ENCODE assay signal across 20 cellular contexts in the genomic region with DNA sequence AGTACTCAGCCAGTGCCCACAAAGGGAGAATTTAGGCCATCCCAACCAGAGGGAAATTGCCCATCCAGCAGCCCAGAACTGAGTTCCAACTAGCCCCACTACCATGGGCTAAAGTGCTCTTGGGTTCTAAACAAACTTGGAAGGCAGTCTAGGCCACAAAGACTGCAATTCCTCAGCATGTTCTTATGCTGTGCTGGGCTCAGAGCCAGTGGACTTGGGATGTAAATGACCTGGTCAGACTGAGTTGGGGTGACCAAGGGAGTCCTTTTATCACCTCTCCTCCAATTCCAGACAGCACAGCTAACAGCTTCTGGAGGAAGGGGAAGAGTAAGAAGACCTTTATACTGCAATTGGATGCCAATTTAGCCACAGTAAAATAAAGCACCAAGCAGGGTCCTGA.
DNase-seq lines count a peak whose midpoint lies in the region; ATAC-seq, FAIRE-seq and TF ChIP-seq lines count a peak whose summit lies in the region.
"Had no signal": no experiment of that assay in that cellular context is flagged by ENCODE, and none has a peak within 500 bp of the region (broad histone marks: within the 10 kb centered on the region; RNA-seq: fewer than 3 reads in every experiment).

No MANE protein-coding gene starts in this region.

- H2BK5ac ChIP-seq in mesenchymal stem cell (ENCODE audit: low read depth, low read length, poor library complexity, severe bottlenecking), result no peak overlapping the region

- ATAC-seq in GM18858 (IDR thresholded peaks at IDR 0.05; ENCODE audit: unreplicated experiment), result no peak
- ATAC-seq: A549 had no signal

- no peak overlapping the region for H2BK120ac ChIP-seq in mesenchymal stem cell (ENCODE audit: low read depth, low read length)

- H3K9me3 Mint-ChIP-seq in Caco-2 (ENCODE audit: unreplicated experiment), result no peaks in the 10 kb centered on the region
- H3K9me3 Mint-ChIP-seq: H9 had no signal

- no peak overlapping the region for H4K91ac ChIP-seq in mesenchymal stem cell (ENCODE audit: low read length)

- H4K8ac ChIP-seq in mesenchymal stem cell (ENCODE audit: low read length), result no peak overlapping the region

- H3K4me2 ChIP-seq in fibroblast of lung (ENCODE audit: extremely low read depth, insufficient read depth, low read length) (no peak overlapping the region), mesenchymal stem cell (ENCODE audit: low read length, poor library complexity, severe bottlenecking) (no peak overlapping the region)
- H3K4me2 ChIP-seq: A549 had no signal

- no peak overlapping the region for H3K27ac Mint-ChIP-seq in Caco-2 (ENCODE audit: unreplicated experiment)
- H3K27ac Mint-ChIP-seq: IgD-negative memory B cell had no signal

- no peaks in the 10 kb centered on the region for H3K36me3 Mint-ChIP-seq in Caco-2 (ENCODE audit: insufficient read depth, unreplicated experiment)
- H3K36me3 Mint-ChIP-seq: IgD-negative memory B cell had no signal

- H3K4me3 Mint-ChIP-seq in Caco-2 (ENCODE audit: unreplicated experiment), result no peak overlapping the region
- H3K4me3 Mint-ChIP-seq: H9, IgD-negative memory B cell had no signal

- TF ChIP-seq POLR2A in H54 (IDR thresholded peaks at IDR 0.05; ENCODE audit: low read depth, low read length), result no peak

- no peaks in the 10 kb centered on the region for H3K9me3 ChIP-seq in fibroblast of lung (ENCODE audit: control insufficient read depth, insufficient read depth, low read depth, low read length)
- no peaks in the 10 kb centered on the region for H3K9me3 ChIP-seq in mesenchymal stem cell (ENCODE audit: control insufficient read depth, low read length)
- H3K9me3 ChIP-seq in Caco-2, result no peaks in the 10 kb centered on the region
- H3K9me3 ChIP-seq: A549 had no signal

- no peaks in the 10 kb centered on the region for H3K27me3 Mint-ChIP-seq in Caco-2 (ENCODE audit: insufficient read depth, unreplicated experiment)
- H3K27me3 Mint-ChIP-seq: IgD-negative memory B cell had no signal

- POLR2A ChIA-PET in Caco-2 (lab: Charles Lee), result no interaction called here

- peak; percentile 89 for FAIRE-seq in H54 (lab: Jason Lieb, UNC)
- FAIRE-seq: A549, GM19239 had no signal

- H3K27ac ChIP-seq in fibroblast of lung (ENCODE audit: insufficient read depth, low read length) (no peak overlapping the region), mesenchymal stem cell (ENCODE audit: low read length, poor library complexity, severe bottlenecking) (peak overlapping the region; percentile 24)
- H3K27ac ChIP-seq: A549, C4-2B had no signal

- in situ Hi-C loops in astrocyte of the spinal cord (cut with HindIII; ENCODE audit: low sequenced_read_pairs), result no loop called here

- H3K23ac ChIP-seq in mesenchymal stem cell (ENCODE audit: low read length in 2 of 2), result peak overlapping the region in 1 of 2 experiments; percentile 32

- H3K79me1 ChIP-seq in mesenchymal stem cell (replicated peaks; ENCODE audit: low read length, poor library complexity, severe bottlenecking), result no peaks in the 10 kb centered on the region

- H3K27me3 ChIP-seq in fibroblast of lung (ENCODE audit: control insufficient read depth, insufficient read depth, low read length) (no peaks in the 10 kb centered on the region), mesenchymal stem cell (ENCODE audit: control insufficient read depth in 1 of 2, insufficient read depth in 1 of 2, low read length in 2 of 2) (no peaks in the 10 kb centered on the region), Caco-2 (replicated peaks; ENCODE audit: control insufficient read depth, insufficient read depth, low read length) (no peaks in the 10 kb centered on the region)

- BruUV-seq in Caco-2 (replicated peaks; lab: Mats Ljungman, UMichigan), result no TSS peak

- H3K4me3 ChIP-seq in astrocyte of the spinal cord (ENCODE audit: low read depth, low read length), result no peak overlapping the region
- no peak overlapping the region for H3K4me3 ChIP-seq in fibroblast of lung (replicated peaks in 1 of 4; ENCODE audit: control extremely low read depth in 1 of 4, insufficient read depth in 1 of 4, low read depth in 3 of 4, low read length in 4 of 4)
- no peak overlapping the region for H3K4me3 ChIP-seq in mesenchymal stem cell (ENCODE audit: insufficient read depth in 1 of 2, low read depth in 1 of 2, low read length in 2 of 2)
- no peak overlapping the region for H3K4me3 ChIP-seq in Caco-2 (ENCODE audit: low read depth, low read length)
- H3K4me3 ChIP-seq: A549 had no signal

- H2BK12ac ChIP-seq in mesenchymal stem cell (ENCODE audit: low read length in 2 of 2), result no peak overlapping the region

- H2BK15ac ChIP-seq in mesenchymal stem cell (ENCODE audit: low read depth, poor library complexity, severe bottlenecking), result no peak overlapping the region

- no peak overlapping the region for H3K18ac ChIP-seq in mesenchymal stem cell (ENCODE audit: low read depth in 1 of 2, low read length in 2 of 2)

- no peak for TF ChIP-seq CTCF in astrocyte of the spinal cord (IDR thresholded peaks at IDR 0.05; ENCODE audit: low read depth, low read length)
- TF ChIP-seq CTCF in fibroblast of lung (conservative IDR thresholded peaks at IDR 0.05 in 1 of 2, IDR thresholded peaks at IDR 0.05 in 1 of 2; ENCODE audit: low read depth in 1 of 2, low read length in 2 of 2), result no peak
- TF ChIP-seq CTCF in Caco-2 (IDR thresholded peaks at IDR 0.05; ENCODE audit: insufficient read depth in 1 of 2, low read depth in 1 of 2, low read length in 1 of 2, severe bottlenecking in 1 of 2, unreplicated experiment in 1 of 2), result no peak

- DNase-seq in H54 (ENCODE audit: insufficient read length, low spot score) (no peak), astrocyte of the spinal cord (ENCODE audit: low read depth, low spot score) (peak; percentile 33), fibroblast of lung (ENCODE audit: low read depth in 2 of 2) (peak; percentile 24 to 38), mesenchymal stem cell (peak; percentile 7), head of caudate nucleus (no peak), NCI-H510A (lab: John Stamatoyannopoulos, UW) (no peak), Caco-2 (no peak)
- DNase-seq: Calu3, H9, NCI-H1105, NCI-H1694, NCI-H2107, NCI-H2227 treated with DMSO at 0.1 percent for 48 hours, NCI-H524 treated with DMSO at 0.1 percent for 48 hours, Right ventricle myocardium superior had no signal

- no peaks in the 10 kb centered on the region for H3K4me1 Mint-ChIP-seq in Caco-2 (ENCODE audit: low read depth, unreplicated experiment)
- H3K4me1 Mint-ChIP-seq: IgD-negative memory B cell had no signal

- no peak overlapping the region for H3K4ac ChIP-seq in mesenchymal stem cell (ENCODE audit: low read depth in 1 of 2, low read length in 2 of 2)

- no peak overlapping the region for H2AFZ ChIP-seq in fibroblast of lung (ENCODE audit: low read length)
- no peak overlapping the region for H2AFZ ChIP-seq in mesenchymal stem cell (ENCODE audit: low read depth, low read length)

- no peaks in the 10 kb centered on the region for H3K36me3 ChIP-seq in fibroblast of lung (ENCODE audit: control insufficient read depth, insufficient read depth, low read length)
- H3K36me3 ChIP-seq in mesenchymal stem cell (ENCODE audit: control insufficient read depth in 1 of 2, insufficient read depth in 2 of 2, low read depth in 1 of 2, low read length in 2 of 2), result no peaks in the 10 kb centered on the region
- no peaks in the 10 kb centered on the region for H3K36me3 ChIP-seq in Caco-2 (ENCODE audit: control insufficient read depth, insufficient read depth, low read length)

- H3K9ac ChIP-seq in fibroblast of lung (ENCODE audit: insufficient read depth, low read length) (no peak overlapping the region), mesenchymal stem cell (ENCODE audit: low read length) (no peak overlapping the region)

- intact Hi-C loops in head of caudate nucleus (cut with DNase I) (no loop called here), Caco-2 (cut with micrococcal nuclease; ENCODE audit: unreplicated experiment) (no loop called here)

- H3K4me1 ChIP-seq in fibroblast of lung (ENCODE audit: control insufficient read depth, extremely low read depth, insufficient read depth, low read length), result no peaks in the 10 kb centered on the region
- peaks cover 5% of the 10 kb centered on the region for H3K4me1 ChIP-seq in mesenchymal stem cell (ENCODE audit: control insufficient read depth, insufficient read depth, low read depth, low read length)
- H3K4me1 ChIP-seq in Caco-2, result no peaks in the 10 kb centered on the region
- H3K4me1 ChIP-seq: A549 had no signal

- CTCF ChIA-PET in Caco-2 (lab: Charles Lee), result no interaction called here

- no peaks in the 10 kb centered on the region for H4K20me1 ChIP-seq in fibroblast of lung (ENCODE audit: control insufficient read depth, extremely low read depth, insufficient read depth, low read length)

- no peaks in the 10 kb centered on the region for H3K79me2 ChIP-seq in fibroblast of lung (ENCODE audit: control insufficient read depth, insufficient read depth, low read length)

- no peak overlapping the region for H3K14ac ChIP-seq in mesenchymal stem cell (ENCODE audit: low read length in 2 of 2)

- H2AK5ac ChIP-seq in mesenchymal stem cell (ENCODE audit: low read length, severe bottlenecking), result no peak overlapping the region

Comparison
In these comparisons a context has a peak if more than half of its experiments do, and no peak if none do; other contexts are left out.
1. DNase-seq: peak in astrocyte of the spinal cord (single experiment), fibroblast of lung (2 of 2) and mesenchymal stem cell (single experiment); none in H54 (single experiment), head of caudate nucleus (0 of 42), NCI-H510A (single experiment) and Caco-2 (0 of 2).